24 cellular contexts compared by ENCODE assay signal in genomic region chr3:119543147-119543546, GRCh38. TPM values are rescaled to one million over a fixed set of nuclear protein-coding genes. Genes with fewer than 3 reads are reported as not detected.
DNase-seq lines count a peak whose midpoint lies in the region; ATAC-seq and TF ChIP-seq lines count a peak whose summit lies in the region.
"Had no signal": no experiment of that assay in that cellular context is flagged by ENCODE, and none has a peak within 500 bp of the region (broad histone marks: within the 10 kb centered on the region; RNA-seq: fewer than 3 reads in every experiment).

No MANE protein-coding gene starts in this region.

- H3K27me3 ChIP-seq in endodermal cell (ENCODE audit: control insufficient read depth, insufficient read depth, low read length, poor library complexity, severe bottlenecking), result no peaks in the 10 kb centered on the region
- no peaks in the 10 kb centered on the region for H3K27me3 ChIP-seq in gastrocnemius medialis

- in situ Hi-C loops in gastrocnemius medialis (cut with MboI; ENCODE audit: low sequenced_read_pairs in 4 of 4), result no loop called here

- intact Hi-C loops in gastrocnemius medialis (cut with DNase I; ENCODE audit: low total_unique reads), result no loop called here

- H3K36me3 ChIP-seq in endodermal cell (ENCODE audit: control insufficient read depth, insufficient read depth, low read length) (no peaks in the 10 kb centered on the region), gastrocnemius medialis (no peaks in the 10 kb centered on the region)

- 93 to 95% methylated on average over 7 of the region's 7 CpGs for WGBS in endodermal cell (ENCODE audit: insufficient coverage in 1 of 2, insufficient read length in 1 of 2), 2 experiments

- H3K9me3 ChIP-seq in endodermal cell (ENCODE audit: control insufficient read depth, low read length), result peaks cover 4% of the 10 kb centered on the region
- no peaks in the 10 kb centered on the region for H3K9me3 ChIP-seq in gastrocnemius medialis

- H3K9ac ChIP-seq in endodermal cell (ENCODE audit: extremely low read depth, low read length, poor library complexity, severe bottlenecking), result no peak overlapping the region

- peak; percentile 3 for TF ChIP-seq CTCF in AG10803 (conservative IDR thresholded peaks at IDR 0.05; ENCODE audit: low read length)
- peak; percentile 34 for TF ChIP-seq CTCF in endodermal cell (conservative IDR thresholded peaks at IDR 0.05)
- TF ChIP-seq CTCF in gastrocnemius medialis (IDR thresholded peaks at IDR 0.05 in 4 of 5, conservative IDR thresholded peaks at IDR 0.05 in 1 of 5), result no peak

- H3K27me3 Mint-ChIP-seq in IgD-negative memory B cell (no peaks in the 10 kb centered on the region), endodermal cell (ENCODE audit: insufficient read depth) (no peaks in the 10 kb centered on the region)
- no peaks in the 10 kb centered on the region for H3K27me3 Mint-ChIP-seq in stimulated activated naive B cell treated with anti-CD40 and anti-IgM and Interleukin-4, amounts not matched to agents 10 μg/mL and 1 μg/mL and 100 μg/mL, for 72 hours

- H3K4me3 Mint-ChIP-seq in IgD-negative memory B cell (peak overlapping the region in 2 of 4 donors; percentile 19 to 70), endodermal cell (no peak overlapping the region)
- H3K4me3 Mint-ChIP-seq in stimulated activated naive B cell treated with anti-CD40 and anti-IgM and Interleukin-4, amounts not matched to agents 10 μg/mL and 1 μg/mL and 100 μg/mL, for 72 hours, result peak overlapping the region; percentile 27 to 50
- H3K4me3 Mint-ChIP-seq: CD8-positive, alpha-beta memory T cell had no signal

- H3K4me1 ChIP-seq in endodermal cell (ENCODE audit: control insufficient read depth, insufficient read depth, low read length) (no peaks in the 10 kb centered on the region), gastrocnemius medialis (no peaks in the 10 kb centered on the region)
- H3K4me1 ChIP-seq: A549 had no signal

- H3K9me3 Mint-ChIP-seq in IgD-negative memory B cell (no peaks in the 10 kb centered on the region), endodermal cell (peaks cover 4% of the 10 kb centered on the region)
- peaks cover 0 to 1% of the 10 kb centered on the region in 2 donors for H3K9me3 Mint-ChIP-seq in stimulated activated naive B cell treated with anti-CD40 and anti-IgM and Interleukin-4, amounts not matched to agents 10 μg/mL and 1 μg/mL and 100 μg/mL, for 72 hours
- H3K9me3 Mint-ChIP-seq: CD8-positive, alpha-beta memory T cell had no signal

- H3K4me1 Mint-ChIP-seq in IgD-negative memory B cell (peaks cover 62 to 72% (median 63%) of the 10 kb centered on the region in 3 donors), endodermal cell (no peaks in the 10 kb centered on the region)
- H3K4me1 Mint-ChIP-seq in stimulated activated naive B cell treated with anti-CD40 and anti-IgM and Interleukin-4, amounts not matched to agents 10 μg/mL and 1 μg/mL and 100 μg/mL, for 72 hours, result peaks cover 44 to 70% of the 10 kb centered on the region in 2 donors
- H3K4me1 Mint-ChIP-seq: CD8-positive, alpha-beta memory T cell had no signal

- no peak for ATAC-seq in stimulated activated naive B cell treated with anti-CD40 and anti-IgM and Interleukin-4, amounts not matched to agents 10 μg/mL and 1 μg/mL and 100 μg/mL, for 72 hours (replicated peaks)
- no peak for ATAC-seq in gastrocnemius medialis
- ATAC-seq: A549, PC-3 had no signal

- DNase-seq in AG10803 (ENCODE audit: low read depth) (no peak), endodermal cell (no peak), gastrocnemius medialis (no peak), CD1c-positive myeloid dendritic cell (ENCODE audit: extremely low spot score) (no peak)
- DNase-seq in stimulated activated naive B cell treated with anti-CD40 and anti-IgM and Interleukin-4, amounts not matched to agents 10 μg/mL and 1 μg/mL and 100 μg/mL, for 72 hours, result no peak
- DNase-seq in activated CD8-positive, alpha-beta memory T cell treated with anti-CD3 and anti-CD28 coated beads for 24 hours, result no peak
- DNase-seq: C1 segment of cervical spinal cord; Calu3; CD8-positive, alpha-beta memory T cell; DMS153; GF-D8; Kasumi-1; NCI-H1694; NCI-H2081; NCI-H446; NCI-H526 treated with DMSO at 0.1 percent for 48 hours; PC-3; Right ventricle myocardium superior had no signal

- H3K36me3 Mint-ChIP-seq in IgD-negative memory B cell, result peaks cover 14% of the 10 kb centered on the region
- peaks cover 3% of the 10 kb centered on the region for H3K36me3 Mint-ChIP-seq in endodermal cell (ENCODE audit: low read depth)
- peaks cover 52 to 85% of the 10 kb centered on the region in 2 donors for H3K36me3 Mint-ChIP-seq in stimulated activated naive B cell treated with anti-CD40 and anti-IgM and Interleukin-4, amounts not matched to agents 10 μg/mL and 1 μg/mL and 100 μg/mL, for 72 hours
- H3K36me3 Mint-ChIP-seq: CD8-positive, alpha-beta memory T cell had no signal

- H3K4me3 ChIP-seq in AG10803 (ENCODE audit: low read length), result no peak overlapping the region
- H3K4me3 ChIP-seq in endodermal cell (ENCODE audit: low read length), result no peak overlapping the region
- H3K4me3 ChIP-seq in gastrocnemius medialis, result no peak overlapping the region
- H3K4me3 ChIP-seq: A549 had no signal

- H3K27ac Mint-ChIP-seq in IgD-negative memory B cell (peak overlapping the region in 2 of 3 donors; percentile 21 to 41), endodermal cell (no peak overlapping the region)
- H3K27ac Mint-ChIP-seq in stimulated activated naive B cell treated with anti-CD40 and anti-IgM and Interleukin-4, amounts not matched to agents 10 μg/mL and 1 μg/mL and 100 μg/mL, for 72 hours, result peak overlapping the region; percentile 79

- H3K27ac ChIP-seq in endodermal cell (ENCODE audit: low read depth, low read length), result no peak overlapping the region
- no peak overlapping the region for H3K27ac ChIP-seq in gastrocnemius medialis
- H3K27ac ChIP-seq: A549 had no signal

- no peak for TF ChIP-seq POLR2A in gastrocnemius medialis (IDR thresholded peaks at IDR 0.05)

RNA-seq across cellular contexts. Expression of gene CD80, which starts 16.3 kb away (rescaled TPM):
- 9.3 TPM for polyA plus RNA-seq in IgD-negative memory B cell
- total RNA-seq in endodermal cell (1 to 10 TPM; 2.2 to 2.5 TPM), gastrocnemius medialis (under 1 TPM in 1 of 4 donors, not detected in 3; 0.13 TPM)
- 0.43 TPM for polyA plus RNA-seq in endodermal cell (2013, experiment 1 of 2)
- polyA plus RNA-seq in endodermal cell (2013, experiment 2 of 2), result 0.75 TPM
- total RNA-seq: Calu3, Daoy, MCF 10A, PC-3, Right ventricle myocardium superior, RPMI7951, SK-MEL-5 had no signal

RNA-seq across cellular contexts. Expression of gene ADPRH, which starts 36.1 kb away (rescaled TPM):
- 29.2 TPM for polyA plus RNA-seq in IgD-negative memory B cell
- total RNA-seq in endodermal cell, result 10 to 100 TPM in 1 of 2 donors, 1 to 10 TPM in 1; 7.8 to 11.8 TPM
- polyA plus RNA-seq in endodermal cell (2013, experiment 1 of 2), result 2.1 TPM
- polyA plus RNA-seq in endodermal cell (2013, experiment 2 of 2), result 1.9 TPM
- 10 to 100 TPM in 2 of 4 donors, 1 to 10 TPM in 2; 8.2 to 15.3 (median 10.3) TPM for total RNA-seq in gastrocnemius medialis
- total RNA-seq: MCF 10A had no signal

RNA-seq across cellular contexts. Expression of gene TIMMDC1, which starts 44.8 kb away (rescaled TPM):
- polyA plus RNA-seq in IgD-negative memory B cell, result 89.0 TPM
- total RNA-seq in endodermal cell, result 100 to 1,000 TPM; 107 to 119 TPM
- 95.7 TPM for polyA plus RNA-seq in endodermal cell (2013, experiment 1 of 2)
- 93.2 TPM for polyA plus RNA-seq in endodermal cell (2013, experiment 2 of 2)
- total RNA-seq in gastrocnemius medialis, result 100 to 1,000 TPM in 2 of 4 donors, 10 to 100 TPM in 2; 41.2 to 137 (median 101) TPM

RNA-seq across cellular contexts. Expression of gene PLA1A, which starts 54.5 kb away (rescaled TPM):
- not detected for polyA plus RNA-seq in IgD-negative memory B cell
- total RNA-seq in endodermal cell (1 to 10 TPM; 2.4 to 5.3 TPM), gastrocnemius medialis (1 to 10 TPM in 3 of 4 donors, under 1 TPM in 1; 0.97 to 9.6 (median 3.2) TPM)
- 0.53 TPM for polyA plus RNA-seq in endodermal cell (2013, experiment 1 of 2)
- 0.25 TPM for polyA plus RNA-seq in endodermal cell (2013, experiment 2 of 2)
- total RNA-seq: Daoy, MCF 10A, RPMI7951 had no signal
- polyA plus RNA-seq: CD8-positive, alpha-beta memory T cell had no signal

Comparison
In these comparisons a context has a peak if more than half of its experiments do, and no peak if none do; other contexts are left out.
1. CTCF ChIP-seq: peak in AG10803 (single experiment) and endodermal cell (single experiment); none in gastrocnemius medialis (0 of 5).